ENCODE assay signal across 16 cellular contexts in the genomic region with DNA sequence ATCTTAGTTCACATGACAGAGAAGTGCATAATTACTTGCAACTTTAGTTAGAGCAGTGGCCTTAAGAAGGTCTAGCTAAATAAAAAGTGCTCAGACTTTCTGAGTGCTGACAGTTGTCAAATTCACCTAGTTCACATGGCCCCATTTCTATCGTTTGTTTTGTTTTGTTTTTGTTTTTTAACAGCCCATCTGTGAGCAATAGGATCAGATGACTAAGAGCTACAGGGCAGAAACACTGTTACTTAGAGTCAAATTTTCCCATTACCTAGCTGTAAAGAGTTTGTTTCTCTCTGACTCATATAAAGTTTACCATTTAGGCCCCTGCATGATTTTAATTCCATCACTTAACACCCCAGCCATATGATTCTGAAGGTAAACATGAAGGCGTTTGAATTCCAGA. TPM values are rescaled to one million over a fixed set of nuclear protein-coding genes. Genes with fewer than 3 reads are reported as not detected.
DNase-seq lines count a peak whose midpoint lies in the region; ATAC-seq, FAIRE-seq and TF ChIP-seq lines count a peak whose summit lies in the region.
"Had no signal": no experiment of that assay in that cellular context is flagged by ENCODE, and none has a peak within 500 bp of the region (broad histone marks: within the 10 kb centered on the region; RNA-seq: fewer than 3 reads in every experiment).

No MANE protein-coding gene starts in this region.

- H3K27me3 Mint-ChIP-seq in endothelial cell (ENCODE audit: unreplicated experiment): peaks cover 1% of the 10 kb centered on the region

- H3K27me3 ChIP-seq in ACC112 (ENCODE audit: insufficient read depth, low read length) (no peaks in the 10 kb centered on the region), bronchial epithelial cell (ENCODE audit: control insufficient read depth, insufficient read depth, low read length) (no peaks in the 10 kb centered on the region)
- H3K27me3 ChIP-seq: BLaER1 treated with 17β-estradiol and CSF1 and Interleukin-3, amounts not matched to agents 10 nM and 100 nM had no signal

- FAIRE-seq in bronchial epithelial cell (lab: Jason Lieb, UNC): no peak
- FAIRE-seq in GM12891 (lab: Jason Lieb, UNC): no peak
- FAIRE-seq: kidney had no signal

- DNase-seq in bronchial epithelial cell (ENCODE audit: low read depth): peak; percentile 61
- DNase-seq in GM12891 (ENCODE audit: insufficient read length, low spot score): no peak
- DNase-seq in endothelial cell (ENCODE audit: low spot score): no peak
- no peak for DNase-seq in NCI-H1694 (lab: John Stamatoyannopoulos, UW)
- DNase-seq: amygdala; kidney; NCI-H1694 treated with DMSO at 0.1 percent for 48 hours; occipital lobe; stimulated activated CD4-positive, alpha-beta T cell treated with anti-CD3 and anti-CD28 coated beads, Interleukin-4, amount 100 ng/mL, for 1 hour had no signal

- H3K4me3 ChIP-seq in ACC112 (ENCODE audit: low read depth, low read length) (no peak overlapping the region; the same call in 1 of the 2 replicates), bronchial epithelial cell (ENCODE audit: low read depth, low read length) (no peak overlapping the region), mesodermal cell (ENCODE audit: extremely low read depth, insufficient read depth, low read length, poor library complexity, severe bottlenecking) (no peak overlapping the region)
- H3K4me3 ChIP-seq: BLaER1 treated with 17β-estradiol and CSF1 and Interleukin-3, amounts not matched to agents 10 nM and 100 nM; GM23338 had no signal

- TF ChIP-seq CTCF in bronchial epithelial cell (IDR thresholded peaks at IDR 0.05; ENCODE audit: insufficient read depth, low read length, severe bottlenecking) (no peak), endothelial cell (IDR thresholded peaks at IDR 0.05; ENCODE audit: unreplicated experiment) (no peak)

- H3K4me3 Mint-ChIP-seq in endothelial cell (ENCODE audit: unreplicated experiment): no peak overlapping the region
- H3K4me3 Mint-ChIP-seq: GM23338 had no signal

- H3K36me3 ChIP-seq in ACC112 (ENCODE audit: insufficient read depth, low read length) (peaks cover 65% of the 10 kb centered on the region), bronchial epithelial cell (ENCODE audit: control insufficient read depth, insufficient read depth, low read length) (peaks cover 19% of the 10 kb centered on the region), mesodermal cell (ENCODE audit: control insufficient read depth, insufficient read depth, low read length) (peaks cover 9% of the 10 kb centered on the region)
- H3K36me3 ChIP-seq: BLaER1 treated with 17β-estradiol and CSF1 and Interleukin-3, amounts not matched to agents 10 nM and 100 nM had no signal

- H3K27ac Mint-ChIP-seq in endothelial cell (ENCODE audit: unreplicated experiment): no peak overlapping the region
- H3K27ac Mint-ChIP-seq: GM23338 had no signal

- no peak overlapping the region for H2AFZ ChIP-seq in ACC112 (ENCODE audit: low read length, unreplicated experiment)
- H2AFZ ChIP-seq: GM23338 had no signal

- no peak for TF ChIP-seq POLR2A in GM12891 (IDR thresholded peaks at IDR 0.05; ENCODE audit: low read depth, low read length)

- peak; percentile 35 for ATAC-seq in HG02623 (IDR thresholded peaks at IDR 0.05; ENCODE audit: unreplicated experiment)
- no peak for ATAC-seq in HG02798 (IDR thresholded peaks at IDR 0.05; ENCODE audit: poor library complexity, unreplicated experiment)
- ATAC-seq: GM23338 had no signal

- H3K79me2 ChIP-seq in ACC112 (ENCODE audit: control insufficient read depth, insufficient read depth, low read length, unreplicated experiment): peaks cover 90% of the 10 kb centered on the region

- H3K9me3 Mint-ChIP-seq in endothelial cell (ENCODE audit: unreplicated experiment): no peaks in the 10 kb centered on the region
- H3K9me3 Mint-ChIP-seq: GM23338 had no signal

- peaks cover 17% of the 10 kb centered on the region for H3K4me1 Mint-ChIP-seq in endothelial cell (ENCODE audit: unreplicated experiment)
- H3K4me1 Mint-ChIP-seq: GM23338 had no signal

- H3K4me1 ChIP-seq in ACC112 (ENCODE audit: control insufficient read depth, insufficient read depth, low read length, unreplicated experiment) (peaks cover 78% of the 10 kb centered on the region), mesodermal cell (ENCODE audit: control insufficient read depth, insufficient read depth, low read length, poor library complexity, severe bottlenecking) (peaks cover 29% of the 10 kb centered on the region)
- H3K4me1 ChIP-seq: BLaER1 treated with 17β-estradiol and CSF1 and Interleukin-3, amounts not matched to agents 10 nM and 100 nM had no signal

- WGBS in mesodermal cell (ENCODE audit: insufficient coverage in 2 of 2), 2 experiments: no CpG with 5 or more reads among the region's 2 CpGs

- peaks cover 5% of the 10 kb centered on the region for H3K36me3 Mint-ChIP-seq in endothelial cell (ENCODE audit: low read depth, unreplicated experiment)

- H3K27ac ChIP-seq in ACC112 (ENCODE audit: low read depth, low read length): peak overlapping the region; percentile 87
- peak overlapping the region; percentile 48 for H3K27ac ChIP-seq in mesodermal cell (ENCODE audit: low read depth, low read length, severe bottlenecking)
- H3K27ac ChIP-seq: BLaER1 treated with 17β-estradiol and CSF1 and Interleukin-3, amounts not matched to agents 10 nM and 100 nM had no signal

- H3K9me3 ChIP-seq in mesodermal cell (ENCODE audit: control insufficient read depth, low read length): no peaks in the 10 kb centered on the region

TF ChIP-seq in GM12891, 5 proteins besides CTCF, POLR2A, EP300 and RAD21:
- TF ChIP-seq POLR2AphosphoS5 (IDR thresholded peaks at IDR 0.05; ENCODE audit: low read depth, low read length) (no peak), TAF1 (IDR thresholded peaks at IDR 0.05; ENCODE audit: low read depth, low read length) (no peak), POU2F2 (IDR thresholded peaks at IDR 0.05; ENCODE audit: low read depth, low read length) (no peak), SPI1 (IDR thresholded peaks at IDR 0.05; ENCODE audit: low read depth, low read length) (no peak), PAX5 (IDR thresholded peaks at IDR 0.05; ENCODE audit: insufficient read depth, low read length, severe bottlenecking) (no peak)

RNA-seq across cellular contexts. Expression of a gene that starts 18.8 kb away (rescaled TPM):
- 91.5 and 157 TPM in 2 replicates for total RNA-seq in bronchial epithelial cell
- 20.2 TPM for polyA plus RNA-seq in mesodermal cell (2013, experiment 1 of 2)
- polyA plus RNA-seq in mesodermal cell (2013, experiment 2 of 2): 17.6 TPM
- polyA plus RNA-seq in GM12891 (2012; ENCODE audit: low read depth, missing spikeins): 0.51 TPM
- total RNA-seq in endothelial cell (ENCODE audit: unreplicated experiment): 48.2 TPM
- total RNA-seq: T-helper 2 cell treated with Interferon-gamma antibody and Interleukin-4, amounts not matched to agents 100 ng/mL and 5 ng/mL, for 36 hours had no signal

RNA-seq across cellular contexts. Expression of a gene that starts 44.1 kb away (rescaled TPM):
- 132 and 150 TPM in 2 replicates for total RNA-seq in bronchial epithelial cell
- 13.1 TPM for polyA plus RNA-seq in mesodermal cell (2013, experiment 1 of 2)
- 17.9 TPM for polyA plus RNA-seq in mesodermal cell (2013, experiment 2 of 2)
- 0.04 TPM for polyA plus RNA-seq in GM12891 (2012; ENCODE audit: low read depth, missing spikeins)
- total RNA-seq in endothelial cell (ENCODE audit: unreplicated experiment): 35.5 TPM
- total RNA-seq: T-helper 2 cell treated with Interferon-gamma antibody and Interleukin-4, amounts not matched to agents 100 ng/mL and 5 ng/mL, for 36 hours had no signal
